Comparison of ENCODE assay signal across 8 cellular contexts in the genomic region with DNA sequence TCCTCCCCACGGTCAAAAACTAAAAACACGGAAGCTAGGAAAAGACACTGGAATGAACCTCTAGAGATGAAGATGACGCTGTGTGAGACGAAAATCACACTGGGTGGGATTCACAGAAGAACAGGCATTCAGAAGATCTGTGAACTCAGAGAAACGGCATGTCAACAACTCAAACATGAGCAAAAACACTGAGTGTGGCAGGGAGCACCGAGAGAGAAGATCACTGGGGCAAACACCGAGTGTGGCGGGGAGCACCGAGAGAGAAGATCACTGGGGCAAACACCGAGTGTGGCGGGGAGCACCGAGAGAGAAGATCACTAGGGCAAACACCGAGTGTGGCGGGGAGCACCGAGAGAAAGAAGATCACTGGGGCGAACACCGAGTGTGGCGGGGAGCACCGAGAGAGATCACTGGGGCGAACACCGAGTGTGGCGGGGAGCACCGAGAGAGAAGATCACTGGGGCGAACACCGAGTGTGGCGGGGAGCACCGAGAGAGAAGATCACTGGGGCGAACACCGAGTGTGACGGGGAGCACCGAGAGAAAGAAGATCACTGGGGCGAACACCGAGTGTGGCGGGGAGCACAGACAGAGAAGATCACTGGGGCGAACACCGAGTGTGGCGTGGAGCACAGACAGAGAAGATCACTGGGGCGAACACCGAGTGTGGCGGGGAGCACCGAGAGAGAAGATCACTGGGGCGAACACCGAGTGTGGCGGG.
DNase-seq lines count a peak whose midpoint lies in the region; TF ChIP-seq lines count a peak whose summit lies in the region.
"Not testable (repeated sequence)": the region's sequence is repeated elsewhere in the genome, so short reads cannot be mapped to it uniquely, and the experiment has no call there.

No MANE protein-coding gene starts in this region.

- H3K9me3 ChIP-seq in CD4-positive, alpha-beta memory T cell (ENCODE audit: control insufficient read depth in 1 of 2, low read length in 2 of 2); H9 (ENCODE audit: control insufficient read depth, low read depth, low read length); neural progenitor cell (ENCODE audit: low read depth): not testable (repeated sequence)

- H3K36me3 Mint-ChIP-seq in CD4-positive, alpha-beta memory T cell = peaks cover 5 to 25% of the 10 kb centered on the region in 2 donors
- H3K36me3 Mint-ChIP-seq in H9 (ENCODE audit: insufficient read depth in 1 of 3, low read depth in 3 of 3); activated naive CD4-positive, alpha-beta T cell treated with anti-CD3 and anti-CD28 coated beads, Interleukin-2, amount 50 U/mL, for 24 hours; endothelial cell (ENCODE audit: low read depth, unreplicated experiment); mesothelial cell of epicardium; type B pancreatic cell: not testable (repeated sequence)
- peaks cover 17% of the 10 kb centered on the region for H3K36me3 Mint-ChIP-seq in activated T-helper 1 cell treated with anti-CD3 and anti-CD28 coated beads, Interleukin-12 subunit alpha, Interleukin-12 subunit beta, Interleukin-2, Interleukin-4 antibody, amounts not matched to agents 30 ng/mL and 10 ng/mL and 1 ng/mL, durations not matched to agents 14 hours and 24 hours and 36 hours (ENCODE audit: low read depth)
- H3K36me3 Mint-ChIP-seq in neural progenitor cell = peaks cover 27% of the 10 kb centered on the region

- not testable (repeated sequence) for H3K27me3 ChIP-seq in CD4-positive, alpha-beta memory T cell (ENCODE audit: insufficient read depth, low read length); H9 (ENCODE audit: insufficient read depth, low read length); neural progenitor cell

- not testable (repeated sequence) for H4K5ac ChIP-seq in H9 (ENCODE audit: insufficient read length, low read depth, low read length)

- not testable (repeated sequence) for H3K9ac ChIP-seq in H9 (ENCODE audit: extremely low read depth, insufficient read length, low read length); neural progenitor cell

- not testable (repeated sequence) for H3K56ac ChIP-seq in H9 (ENCODE audit: insufficient read length, low read depth, low read length)

- not testable (repeated sequence) for H2BK15ac ChIP-seq in H9 (ENCODE audit: low read depth, low read length)

- POLR2A ChIA-PET in CD4-positive, alpha-beta memory T cell (lab: Charles Lee; ENCODE audit: partially characterized antibody) = not testable (repeated sequence)

- H2BK20ac ChIP-seq in H9 (ENCODE audit: low read depth, low read length, poor library complexity, severe bottlenecking) = not testable (repeated sequence)

- no CpG with 5 or more reads among the region's 44 CpGs for WGBS in H9 (ENCODE audit: extremely low coverage, insufficient read length, low lambda C conversion rate)

- not testable (repeated sequence) for H4K20me1 ChIP-seq in H9 (ENCODE audit: control insufficient read depth, insufficient read depth, insufficient read length)
- H4K20me1 ChIP-seq in neural progenitor cell (ENCODE audit: low read depth) = peaks cover 90% of the 10 kb centered on the region

- H2AFZ ChIP-seq in H9 (ENCODE audit: low read length); neural progenitor cell (replicated peaks): not testable (repeated sequence)

- TF ChIP-seq CTCF in H9 (conservative IDR thresholded peaks at IDR 0.05); endothelial cell (IDR thresholded peaks at IDR 0.05; ENCODE audit: unreplicated experiment); mesothelial cell of epicardium (IDR thresholded peaks at IDR 0.05; ENCODE audit: unreplicated experiment); neural progenitor cell (IDR thresholded peaks at IDR 0.05); type B pancreatic cell (conservative IDR thresholded peaks at IDR 0.05): not testable (repeated sequence)

- H3K36me3 ChIP-seq in CD4-positive, alpha-beta memory T cell (ENCODE audit: insufficient read depth, low read length); neural progenitor cell: not testable (repeated sequence)

- H3K23me2 ChIP-seq in H9 (ENCODE audit: insufficient read length, low read depth, low read length, poor library complexity, severe bottlenecking) = not testable (repeated sequence)

- CTCF ChIA-PET in CD4-positive, alpha-beta memory T cell (lab: Charles Lee; ENCODE audit: partially characterized antibody) = not testable (repeated sequence)

- peak overlapping the region in 3 of 8 donors; percentile 3 to 23 (median 20) for H3K4me3 Mint-ChIP-seq in CD4-positive, alpha-beta memory T cell
- H3K4me3 Mint-ChIP-seq in H9; activated T-helper 1 cell treated with anti-CD3 and anti-CD28 coated beads, Interleukin-12 subunit alpha, Interleukin-12 subunit beta, Interleukin-2, Interleukin-4 antibody, amounts not matched to agents 30 ng/mL and 10 ng/mL and 1 ng/mL, durations not matched to agents 14 hours and 24 hours and 36 hours; activated naive CD4-positive, alpha-beta T cell treated with anti-CD3 and anti-CD28 coated beads, Interleukin-2, amount 50 U/mL, for 24 hours; mesothelial cell of epicardium; neural progenitor cell; type B pancreatic cell: not testable (repeated sequence)
- H3K4me3 Mint-ChIP-seq in endothelial cell (ENCODE audit: unreplicated experiment) = peak overlapping the region; percentile 27

- not testable (repeated sequence) for H3K79me1 ChIP-seq in H9 (ENCODE audit: insufficient read depth, low read depth, low read length, poor library complexity, severe bottlenecking)

- not testable (repeated sequence) for H3T11ph ChIP-seq in H9 (ENCODE audit: low read length)

- peaks cover 45 to 82% (median 60%) of the 10 kb centered on the region in 4 donors for H3K4me1 Mint-ChIP-seq in CD4-positive, alpha-beta memory T cell
- peaks cover 36 to 51% of the 10 kb centered on the region in 2 experiments for H3K4me1 Mint-ChIP-seq in H9
- peaks cover 46% of the 10 kb centered on the region for H3K4me1 Mint-ChIP-seq in activated T-helper 1 cell treated with anti-CD3 and anti-CD28 coated beads, Interleukin-12 subunit alpha, Interleukin-12 subunit beta, Interleukin-2, Interleukin-4 antibody, amounts not matched to agents 30 ng/mL and 10 ng/mL and 1 ng/mL, durations not matched to agents 14 hours and 24 hours and 36 hours (ENCODE audit: low read depth)
- H3K4me1 Mint-ChIP-seq in activated naive CD4-positive, alpha-beta T cell treated with anti-CD3 and anti-CD28 coated beads, Interleukin-2, amount 50 U/mL, for 24 hours = peaks cover 71% of the 10 kb centered on the region
- H3K4me1 Mint-ChIP-seq in endothelial cell (ENCODE audit: unreplicated experiment) = peaks cover 70% of the 10 kb centered on the region
- H3K4me1 Mint-ChIP-seq in mesothelial cell of epicardium = peaks cover 28% of the 10 kb centered on the region
- H3K4me1 Mint-ChIP-seq in neural progenitor cell = peaks cover 16% of the 10 kb centered on the region
- peaks cover 31% of the 10 kb centered on the region for H3K4me1 Mint-ChIP-seq in type B pancreatic cell (ENCODE audit: unreplicated experiment)

- peaks cover 56% of the 10 kb centered on the region for H3K4me1 ChIP-seq in CD4-positive, alpha-beta memory T cell (ENCODE audit: insufficient read depth, low read length)
- not testable (repeated sequence) for H3K4me1 ChIP-seq in H9 (ENCODE audit: insufficient read depth, low read length); neural progenitor cell

- H3F3A ChIP-seq in neural progenitor cell (ENCODE audit: low read depth) = not testable (repeated sequence)

- intact Hi-C loops in CD4-positive, alpha-beta memory T cell (cut with micrococcal nuclease) = loop anchor here (2.0 kb wide), 1 partner anchor 99 kb away; no protein-coding TSS in a partner anchor
- intact Hi-C loops in activated T-helper 1 cell treated with anti-CD3 and anti-CD28 coated beads, Interleukin-12 subunit alpha, Interleukin-12 subunit beta, Interleukin-2, Interleukin-4 antibody, amounts not matched to agents 30 ng/mL and 10 ng/mL and 1 ng/mL, durations not matched to agents 14 hours and 24 hours and 36 hours (cut with micrococcal nuclease) = loop anchor here (2.0 kb wide), 1 partner anchor 19 kb away; no protein-coding TSS in a partner anchor

- not testable (repeated sequence) for H3K14ac ChIP-seq in H9 (ENCODE audit: insufficient read depth, low read length)

- not testable (repeated sequence) for H4K91ac ChIP-seq in H9 (ENCODE audit: insufficient read length, low read depth, low read length)

- peak overlapping the region in 5 of 7 donors; percentile 5 to 81 (median 70) for H3K27ac Mint-ChIP-seq in CD4-positive, alpha-beta memory T cell
- H3K27ac Mint-ChIP-seq in H9 (peak overlapping the region in 2 of 3 experiments; percentile 60 to 73; a peak in 5 of 7 replicates), endothelial cell (ENCODE audit: unreplicated experiment) (peak overlapping the region; percentile 20), mesothelial cell of epicardium (peak overlapping the region; percentile 49), neural progenitor cell (peak overlapping the region; percentile 33), type B pancreatic cell (peak overlapping the region; percentile 55)
- peak overlapping the region; percentile 67 for H3K27ac Mint-ChIP-seq in activated T-helper 1 cell treated with anti-CD3 and anti-CD28 coated beads, Interleukin-12 subunit alpha, Interleukin-12 subunit beta, Interleukin-2, Interleukin-4 antibody, amounts not matched to agents 30 ng/mL and 10 ng/mL and 1 ng/mL, durations not matched to agents 14 hours and 24 hours and 36 hours
- peak overlapping the region; percentile 94 for H3K27ac Mint-ChIP-seq in activated naive CD4-positive, alpha-beta T cell treated with anti-CD3 and anti-CD28 coated beads, Interleukin-2, amount 50 U/mL, for 24 hours

- H3K18ac ChIP-seq in H9 (ENCODE audit: insufficient read length, low read depth, low read length) = not testable (repeated sequence)

- H3K4me3 ChIP-seq in CD4-positive, alpha-beta memory T cell (ENCODE audit: low read length in 2 of 2); neural progenitor cell: not testable (repeated sequence)

- not testable (repeated sequence) for DNase-seq in CD4-positive, alpha-beta memory T cell; H9; activated T-helper 1 cell treated with anti-CD3 and anti-CD28 coated beads, Interleukin-12 subunit alpha, Interleukin-12 subunit beta, Interleukin-2, Interleukin-4 antibody, amounts not matched to agents 30 ng/mL and 10 ng/mL and 1 ng/mL, durations not matched to agents 14 hours and 24 hours and 36 hours (ENCODE audit: low spot score); endothelial cell (ENCODE audit: low spot score); mesothelial cell of epicardium (ENCODE audit: low spot score in 2 of 2, unreplicated experiment in 2 of 2); neural progenitor cell (ENCODE audit: low spot score); type B pancreatic cell (ENCODE audit: extremely low spot score, unreplicated experiment)

- not testable (repeated sequence) for H3K27ac ChIP-seq in CD4-positive, alpha-beta memory T cell (ENCODE audit: low read depth, low read length); H9 (ENCODE audit: insufficient read length, low read depth, low read length); neural progenitor cell

- H3K4ac ChIP-seq in H9 (ENCODE audit: low read depth, low read length) = not testable (repeated sequence)

- H3K4me2 ChIP-seq in H9 (ENCODE audit: insufficient read depth, insufficient read length, low read length); neural progenitor cell: not testable (repeated sequence)

- H3K9me3 Mint-ChIP-seq in CD4-positive, alpha-beta memory T cell; H9; activated T-helper 1 cell treated with anti-CD3 and anti-CD28 coated beads, Interleukin-12 subunit alpha, Interleukin-12 subunit beta, Interleukin-2, Interleukin-4 antibody, amounts not matched to agents 30 ng/mL and 10 ng/mL and 1 ng/mL, durations not matched to agents 14 hours and 24 hours and 36 hours; activated naive CD4-positive, alpha-beta T cell treated with anti-CD3 and anti-CD28 coated beads, Interleukin-2, amount 50 U/mL, for 24 hours; endothelial cell (ENCODE audit: unreplicated experiment); mesothelial cell of epicardium; neural progenitor cell; type B pancreatic cell: not testable (repeated sequence)

- not testable (repeated sequence) for H2AK5ac ChIP-seq in H9 (ENCODE audit: insufficient read length, low read length)

- not testable (repeated sequence) for H3K23ac ChIP-seq in H9 (ENCODE audit: insufficient read length, low read depth, low read length)

- H3K79me2 ChIP-seq in H9 (ENCODE audit: insufficient read depth, low read length) (peaks cover 55% of the 10 kb centered on the region), neural progenitor cell (ENCODE audit: low read depth) (peaks cover 98% of the 10 kb centered on the region)

- not testable (repeated sequence) for H2BK12ac ChIP-seq in H9 (ENCODE audit: insufficient read length, low read depth, low read length)

- H2BK120ac ChIP-seq in H9 (ENCODE audit: low read depth, low read length, poor library complexity, severe bottlenecking) = not testable (repeated sequence)

- H2BK5ac ChIP-seq in H9 (ENCODE audit: insufficient read length, low read length) = not testable (repeated sequence)

- H3K27me3 Mint-ChIP-seq in CD4-positive, alpha-beta memory T cell; H9 (ENCODE audit: low read depth); activated T-helper 1 cell treated with anti-CD3 and anti-CD28 coated beads, Interleukin-12 subunit alpha, Interleukin-12 subunit beta, Interleukin-2, Interleukin-4 antibody, amounts not matched to agents 30 ng/mL and 10 ng/mL and 1 ng/mL, durations not matched to agents 14 hours and 24 hours and 36 hours (ENCODE audit: insufficient read depth); activated naive CD4-positive, alpha-beta T cell treated with anti-CD3 and anti-CD28 coated beads, Interleukin-2, amount 50 U/mL, for 24 hours; mesothelial cell of epicardium (ENCODE audit: low read depth); neural progenitor cell (ENCODE audit: insufficient read depth, low read depth); type B pancreatic cell: not testable (repeated sequence)
- H3K27me3 Mint-ChIP-seq in endothelial cell (ENCODE audit: unreplicated experiment) = peaks cover 15% of the 10 kb centered on the region

- not testable (repeated sequence) for H4K8ac ChIP-seq in H9 (replicated peaks; ENCODE audit: insufficient read length, low read depth, low read length)

Comparison
In these comparisons a context has a peak if more than half of its experiments do, and no peak if none do; other contexts are left out.
1. H3K27ac Mint-ChIP-seq: peak in every context shown above with its lines; median percentile 94 in activated naive CD4-positive, alpha-beta T cell treated with anti-CD3 and anti-CD28 coated beads, Interleukin-2, amount 50 U/mL, for 24 hours; 70 in CD4-positive, alpha-beta memory T cell; 67 in activated T-helper 1 cell treated with anti-CD3 and anti-CD28 coated beads, Interleukin-12 subunit alpha, Interleukin-12 subunit beta, Interleukin-2, Interleukin-4 antibody, amounts not matched to agents 30 ng/mL and 10 ng/mL and 1 ng/mL, durations not matched to agents 14 hours and 24 hours and 36 hours; 66 in H9; 55 in type B pancreatic cell; 49 in mesothelial cell of epicardium; 33 in neural progenitor cell; 20 in endothelial cell.